In genomic region chr17:16880843-16881230, GRCh38 we compare ENCODE assay signal across 23 cellular contexts.
"Had no signal": no experiment of that assay in that cellular context is flagged by ENCODE, and none has a peak within 500 bp of the region (broad histone marks: within the 10 kb centered on the region; RNA-seq: fewer than 3 reads in every experiment).

No MANE protein-coding gene starts in this region.

- H3K9me3 Mint-ChIP-seq: central memory CD8-positive, alpha-beta T cell; immature natural killer cell; natural killer cell treated with Interleukin-12 subunit alpha and Interleukin-12 subunit beta and Interleukin-15 and Interleukin-18, amount 100 ng/mL, for 72 hours; stimulated activated effector memory CD8-positive, alpha-beta T cell treated with anti-CD3 and anti-CD28 coated beads, Interleukin-12 subunit alpha, Interleukin-12 subunit beta, amount 100 ng/mL, for 72 hours had no signal

- H3K36me3 Mint-ChIP-seq: memory B cell; mesothelial cell of epicardium; natural killer cell treated with Interleukin-12 subunit alpha and Interleukin-12 subunit beta and Interleukin-15 and Interleukin-18, amount 100 ng/mL, for 72 hours; stimulated activated effector memory CD8-positive, alpha-beta T cell treated with anti-CD3 and anti-CD28 coated beads, Interleukin-12 subunit alpha, Interleukin-12 subunit beta, amount 100 ng/mL, for 72 hours had no signal

- H3K27me3 Mint-ChIP-seq: dendritic cell treated with granulocyte-macrophage colony-stimulating factor and Interleukin-4, amounts not matched to agents 40 ng/mL and 50 ng/mL, for 4 days had no signal

- H3K27ac Mint-ChIP-seq: dendritic cell treated with granulocyte-macrophage colony-stimulating factor and Interleukin-4, amounts not matched to agents 40 ng/mL and 50 ng/mL, for 4 days; immature natural killer cell; memory B cell; mesothelial cell of epicardium; naive B cell; natural killer cell treated with Interleukin-12 subunit alpha and Interleukin-12 subunit beta and Interleukin-15 and Interleukin-18, amount 100 ng/mL, for 72 hours; stimulated activated effector memory CD8-positive, alpha-beta T cell treated with anti-CD3 and anti-CD28 coated beads, Interleukin-12 subunit alpha, Interleukin-12 subunit beta, amount 100 ng/mL, for 72 hours had no signal

- H3K4me3 Mint-ChIP-seq: central memory CD8-positive, alpha-beta T cell; dendritic cell treated with granulocyte-macrophage colony-stimulating factor and Interleukin-4, amounts not matched to agents 40 ng/mL and 50 ng/mL, for 4 days; immature natural killer cell; memory B cell; mesothelial cell of epicardium; naive B cell; natural killer cell treated with Interleukin-12 subunit alpha and Interleukin-12 subunit beta and Interleukin-15 and Interleukin-18, amount 100 ng/mL, for 72 hours; neural crest cell; stimulated activated effector memory CD8-positive, alpha-beta T cell treated with anti-CD3 and anti-CD28 coated beads, Interleukin-12 subunit alpha, Interleukin-12 subunit beta, amount 100 ng/mL, for 72 hours had no signal

- ATAC-seq: foreskin keratinocyte, gastroesophageal sphincter, heart left ventricle, mucosa of descending colon had no signal

- DNase-seq: colonic mucosa; effector CD8-positive, alpha-beta T cell; foreskin keratinocyte; heart left ventricle; hippocampal formation; immature natural killer cell; naive B cell; small intestine; stimulated activated CD4-positive, alpha-beta T cell treated with anti-CD3 and anti-CD28 coated beads, Interleukin-12 subunit alpha, Interleukin-12 subunit beta, amount 100 ng/mL, for 4 hours; stimulated activated CD4-positive, alpha-beta T cell treated with anti-CD3 and anti-CD28 coated beads, Interleukin-1b, Interleukin-23, amount 100 ng/mL, for 48 hours; stimulated activated CD4-positive, alpha-beta T cell treated with anti-CD3 and anti-CD28 coated beads, Interleukin-4, amount 100 ng/mL, for 24 hours; stimulated activated naive CD4-positive, alpha-beta T cell treated with Interleukin-2 at 50 U/mL for 16 hours; thyroid gland; trophoblast cell had no signal

- H3K4me1 Mint-ChIP-seq: central memory CD8-positive, alpha-beta T cell; immature natural killer cell; memory B cell; mesothelial cell of epicardium; naive B cell; neural crest cell; stimulated activated effector memory CD8-positive, alpha-beta T cell treated with anti-CD3 and anti-CD28 coated beads, Interleukin-12 subunit alpha, Interleukin-12 subunit beta, amount 100 ng/mL, for 72 hours had no signal
